Comparison of ENCODE assay signal across 11 cellular contexts in genomic region chr14:74579447-74580274, GRCh38. TPM values are rescaled to one million over a fixed set of nuclear protein-coding genes. Genes with fewer than 3 reads are reported as not detected.
DNase-seq lines count a peak whose midpoint lies in the region; TF ChIP-seq lines count a peak whose summit lies in the region.
"Had no signal": no experiment of that assay in that cellular context is flagged by ENCODE, and none has a peak within 500 bp of the region (broad histone marks: within the 10 kb centered on the region; RNA-seq: fewer than 3 reads in every experiment).

No MANE protein-coding gene starts in this region.

- H3K4me1 ChIP-seq in esophagus muscularis mucosa = peaks cover 28 to 76% (median 70%) of the 10 kb centered on the region in 4 donors

- TF ChIP-seq CTCF in mesothelial cell of epicardium (IDR thresholded peaks at IDR 0.05; ENCODE audit: unreplicated experiment) = no peak
- TF ChIP-seq CTCF in esophagus muscularis mucosa (IDR thresholded peaks at IDR 0.05) = no peak

- H3K27me3 Mint-ChIP-seq in mesothelial cell of epicardium (ENCODE audit: low read depth) = no peaks in the 10 kb centered on the region
- H3K27me3 Mint-ChIP-seq: brain had no signal

- 77% methylated on average over 11 of the region's 12 CpGs for WGBS in esophagus muscularis mucosa

- H3K4me3 ChIP-seq in esophagus muscularis mucosa = no peak overlapping the region
- H3K4me3 ChIP-seq: mucosa of descending colon had no signal

- DNase-seq in ACHN = peak; percentile 38
- DNase-seq in LHCN-M2 (ENCODE audit: low read depth) = peak; percentile 80
- DNase-seq in amniotic stem cell (lab: John Stamatoyannopoulos, UW) = peak; percentile 60
- no peak for DNase-seq in mesothelial cell of epicardium (ENCODE audit: low spot score in 2 of 2, unreplicated experiment in 2 of 2)
- no peak for DNase-seq in esophagus muscularis mucosa (ENCODE audit: extremely low spot score)
- no peak for DNase-seq in middle frontal gyrus (ENCODE audit: extremely low spot score, low spot score)
- no peak for DNase-seq in CD1c-positive myeloid dendritic cell (ENCODE audit: extremely low spot score)
- no peak for DNase-seq in NK-92 treated with Interleukin-12 subunit alpha and Interleukin-12 subunit beta, amount 100 ng/mL, for 24 hours (lab: John Stamatoyannopoulos, UW)
- DNase-seq: NCI-H2227 treated with DMSO at 0.1 percent for 48 hours had no signal

- no peak overlapping the region for H3K27ac ChIP-seq in esophagus muscularis mucosa (replicated peaks in 1 of 4)

- in situ Hi-C loops in ACHN (cut with HindIII; ENCODE audit: low pct_ligation_motif_present, low pct_unique_long_range_greater_than_20kb, low sequenced_read_pairs) = no loop called here

- intact Hi-C loops in esophagus muscularis mucosa (cut with DNase I) = no loop called here

- no peaks in the 10 kb centered on the region for H3K27me3 ChIP-seq in esophagus muscularis mucosa

- H3K4me3 Mint-ChIP-seq in mesothelial cell of epicardium = no peak overlapping the region
- H3K4me3 Mint-ChIP-seq: brain had no signal

- H3K36me3 ChIP-seq in esophagus muscularis mucosa = no peaks in the 10 kb centered on the region

- no peaks in the 10 kb centered on the region for H3K9me3 Mint-ChIP-seq in mesothelial cell of epicardium

- no peak for TF ChIP-seq POLR2A in esophagus muscularis mucosa (IDR thresholded peaks at IDR 0.05; ENCODE audit: low read depth)

- no peaks in the 10 kb centered on the region for H3K9me3 ChIP-seq in esophagus muscularis mucosa
- H3K9me3 ChIP-seq: mucosa of descending colon had no signal

- H3K36me3 Mint-ChIP-seq in mesothelial cell of epicardium = no peaks in the 10 kb centered on the region
- H3K36me3 Mint-ChIP-seq: brain had no signal

- H3K4me1 Mint-ChIP-seq in mesothelial cell of epicardium = peaks cover 23% of the 10 kb centered on the region

- H3K27ac Mint-ChIP-seq in mesothelial cell of epicardium = peak overlapping the region; percentile 78

- no peak for TF ChIP-seq EP300 in esophagus muscularis mucosa (IDR thresholded peaks at IDR 0.05)

RNA-seq across cellular contexts. Expression of gene LTBP2, which starts 32.4 kb away (rescaled TPM):
- total RNA-seq in LHCN-M2 (2014; rRNA removed) (151 and 211 TPM in 2 replicates), mesothelial cell of epicardium (2.9 to 3.4 TPM (median 3.4 TPM) in 3 replicates), esophagus muscularis mucosa (100 to 1,000 TPM in 2 of 4 donors, 10 to 100 TPM in 2; 62.0 to 151 (median 109) TPM)
- 104 TPM for polyA plus RNA-seq in LHCN-M2 (2012)

Comparison
In these comparisons a context has a peak if more than half of its experiments do, and no peak if none do; other contexts are left out.
1. DNase-seq: peak in ACHN (single experiment), LHCN-M2 (single experiment) and amniotic stem cell (single experiment); none in mesothelial cell of epicardium (0 of 2), esophagus muscularis mucosa (single experiment), middle frontal gyrus (single experiment), CD1c-positive myeloid dendritic cell (single experiment) and NK-92 treated with Interleukin-12 subunit alpha and Interleukin-12 subunit beta, amount 100 ng/mL, for 24 hours (single experiment).
2. RNA of gene LTBP2, which starts 32.4 kb away (total RNA-seq): 151 to 211 TPM in LHCN-M2 and 62.0 to 151 TPM in esophagus muscularis mucosa; 2.9 to 3.4 TPM in mesothelial cell of epicardium; every median in the first group is over 10 times any median in the second.